ENCODE assay signal across 11 cellular contexts in genomic region chr13:42392706-42393572, GRCh38.
DNase-seq lines count a peak whose midpoint lies in the region; ATAC-seq, FAIRE-seq and TF ChIP-seq lines count a peak whose summit lies in the region.
"Had no signal": no experiment of that assay in that cellular context is flagged by ENCODE, and none has a peak within 500 bp of the region (broad histone marks: within the 10 kb centered on the region; RNA-seq: fewer than 3 reads in every experiment).

No MANE protein-coding gene starts in this region.

- intact Hi-C loops in vagina (cut with DNase I) = no loop called here

- H3K27me3 ChIP-seq in effector memory CD4-positive, alpha-beta T cell (replicated peaks; ENCODE audit: control insufficient read depth, insufficient read depth, low read length, poor library complexity, severe bottlenecking) = no peaks in the 10 kb centered on the region
- H3K27me3 ChIP-seq in vagina = no peaks in the 10 kb centered on the region

- FAIRE-seq in frontal cortex (lab: Jason Lieb, UNC) = no peak

- ATAC-seq in GM21737 (IDR thresholded peaks at IDR 0.05; ENCODE audit: unreplicated experiment) = no peak
- ATAC-seq: left lobe of liver, Panc1 had no signal

- H3K4me1 ChIP-seq in effector memory CD4-positive, alpha-beta T cell (ENCODE audit: control insufficient read depth, insufficient read depth, low read length, poor library complexity, severe bottlenecking) = peaks cover 48% of the 10 kb centered on the region
- no peaks in the 10 kb centered on the region for H3K4me1 ChIP-seq in vagina

- no peak overlapping the region for H3K4me3 ChIP-seq in effector memory CD4-positive, alpha-beta T cell (ENCODE audit: insufficient read depth, low read depth, low read length, poor library complexity, severe bottlenecking)
- no peak overlapping the region for H3K4me3 ChIP-seq in vagina

- H3K27ac ChIP-seq in effector memory CD4-positive, alpha-beta T cell (ENCODE audit: insufficient read depth, low read length, poor library complexity, severe bottlenecking) = peak overlapping the region; percentile 54
- no peak overlapping the region for H3K27ac ChIP-seq in vagina

- peak; percentile 53 for DNase-seq in stimulated activated CD4-positive, alpha-beta T cell treated with anti-CD3 and anti-CD28 coated beads, Interleukin-4, amount 100 ng/mL, for 24 hours
- no peak for DNase-seq in stimulated activated CD4-positive, alpha-beta T cell treated with anti-CD3 and anti-CD28 coated beads, Interleukin-2, amount 100 ng/mL, for 48 hours
- DNase-seq in RPMI7951 (ENCODE audit: low read depth) (peak; percentile 55), NCI-H2171 (lab: John Stamatoyannopoulos, UW) (no peak), vagina (ENCODE audit: extremely low spot score in 2 of 2) (no peak), frontal cortex (ENCODE audit: low spot score in 2 of 2) (no peak)
- DNase-seq in effector memory CD4-positive, alpha-beta T cell = no peak
- DNase-seq: NCI-H1436 had no signal

- no peaks in the 10 kb centered on the region for H3K36me3 ChIP-seq in effector memory CD4-positive, alpha-beta T cell (ENCODE audit: control insufficient read depth, insufficient read depth, low read length)
- no peaks in the 10 kb centered on the region for H3K36me3 ChIP-seq in vagina

- no peak for TF ChIP-seq POLR2A in vagina (IDR thresholded peaks at IDR 0.05)

- no peak for TF ChIP-seq CTCF in vagina (IDR thresholded peaks at IDR 0.05)

- no peaks in the 10 kb centered on the region for H3K9me3 ChIP-seq in effector memory CD4-positive, alpha-beta T cell (ENCODE audit: control insufficient read depth, low read length)
- no peaks in the 10 kb centered on the region for H3K9me3 ChIP-seq in vagina

Comparison
In these comparisons a context has a peak if more than half of its experiments do, and no peak if none do; other contexts are left out.
1. DNase-seq: peak in stimulated activated CD4-positive, alpha-beta T cell treated with anti-CD3 and anti-CD28 coated beads, Interleukin-4, amount 100 ng/mL, for 24 hours (single experiment) and RPMI7951 (single experiment); none in stimulated activated CD4-positive, alpha-beta T cell treated with anti-CD3 and anti-CD28 coated beads, Interleukin-2, amount 100 ng/mL, for 48 hours (0 of 2), effector memory CD4-positive, alpha-beta T cell (0 of 3), NCI-H2171 (single experiment), vagina (0 of 2) and frontal cortex (0 of 2).